24 cellular contexts compared by ENCODE assay signal in genomic region chr2:164849506-164849905, GRCh38.
"Had no signal": no experiment of that assay in that cellular context is flagged by ENCODE, and none has a peak within 500 bp of the region (broad histone marks: within the 10 kb centered on the region; RNA-seq: fewer than 3 reads in every experiment).

No MANE protein-coding gene starts in this region.

- H3K4me1 ChIP-seq: left ventricle myocardium inferior, neural progenitor cell, right atrium auricular region, thyroid gland, transverse colon had no signal

- H3K79me2 ChIP-seq: hepatocyte had no signal

- H3K9me3 ChIP-seq: left ventricle myocardium inferior, neutrophil, ovary, right atrium auricular region, right lobe of liver, thyroid gland, transverse colon, upper lobe of left lung, vagina had no signal

- H3K4me2 ChIP-seq: hepatocyte, neural progenitor cell, smooth muscle cell had no signal

- H3K27ac ChIP-seq: hepatocyte, left ventricle myocardium inferior, neural progenitor cell, neutrophil, ovary, right atrium auricular region, right lobe of liver, thyroid gland, transverse colon, upper lobe of left lung, vagina had no signal

- DNase-seq: islet precursor cell; left colon; left ventricle myocardium inferior; mesendoderm; natural killer cell; nephron progenitor cell; occipital lobe; ovary; right lobe of liver; stimulated activated CD4-positive, alpha-beta T cell treated with anti-CD3 and anti-CD28 coated beads, Interleukin-2, amount 100 ng/mL, for 24 hours; stimulated activated CD4-positive, alpha-beta T cell treated with anti-CD3 and anti-CD28 coated beads, Interleukin-4, amount 100 ng/mL, for 1 hour; stimulated activated naive B cell treated with anti-CD40 and anti-IgM and Interleukin-4, amounts not matched to agents 10 μg/mL and 1 μg/mL and 100 μg/mL, for 72 hours; stimulated activated naive CD8-positive, alpha-beta T cell treated with anti-CD3 and anti-CD28 coated beads, Interleukin-15, Interleukin-2, amounts not matched to agents 100 U/mL and 50 U/mL, for 24 hours; substantia nigra; thyroid gland; transverse colon; upper lobe of left lung had no signal

- H3K27me3 ChIP-seq: hepatocyte, neural progenitor cell, ovary, right atrium auricular region, right lobe of liver, thyroid gland, transverse colon, upper lobe of left lung, vagina had no signal

- H2AFZ ChIP-seq: hepatocyte, neural progenitor cell had no signal

- H3K36me3 ChIP-seq: left ventricle myocardium inferior, neural progenitor cell, neutrophil, ovary, right atrium auricular region, right lobe of liver, thyroid gland, transverse colon, upper lobe of left lung, vagina had no signal

- H3K4me3 ChIP-seq: hepatocyte, left ventricle myocardium inferior, lung, neural progenitor cell, ovary, right atrium auricular region, right lobe of liver, smooth muscle cell, thyroid gland, transverse colon, upper lobe of left lung, vagina had no signal

- H3K9ac ChIP-seq: neural progenitor cell had no signal

- ATAC-seq: left colon; natural killer cell; stimulated activated naive CD8-positive, alpha-beta T cell treated with anti-CD3 and anti-CD28 coated beads, Interleukin-15, Interleukin-2, amounts not matched to agents 100 U/mL and 50 U/mL, for 24 hours had no signal
